17 cellular contexts compared by ENCODE assay signal in genomic region chr6:107496041-107496440, GRCh38. TPM values are rescaled to one million over a fixed set of nuclear protein-coding genes. Genes with fewer than 3 reads are reported as not detected.
A peak's percentile ranks its signal among the peaks of the same experiment; 100 is the strongest.
DNase-seq lines count a peak whose midpoint lies in the region; ATAC-seq and TF ChIP-seq lines count a peak whose summit lies in the region.
"Had no signal": no experiment of that assay in that cellular context is flagged by ENCODE, and none has a peak within 500 bp of the region (broad histone marks: within the 10 kb centered on the region; RNA-seq: fewer than 3 reads in every experiment).

No MANE protein-coding gene starts in this region.

- peaks cover 4 to 22% of the 10 kb centered on the region in 2 donors for H3K4me1 ChIP-seq in lung (ENCODE audit: control insufficient read depth in 2 of 2, insufficient read depth in 2 of 2, low read length in 2 of 2)
- H3K4me1 ChIP-seq in neuronal stem cell (ENCODE audit: control insufficient read depth in 2 of 2, insufficient read depth in 1 of 2, low read depth in 1 of 2, low read length in 2 of 2) = peaks cover 9 to 36% of the 10 kb centered on the region in 2 donors

- no peak overlapping the region for H3K4ac ChIP-seq in neuronal stem cell (ENCODE audit: low read length)

- 48 to 77% methylated on average over 3 of the region's 3 CpGs for WGBS in lung, 2 donors
- WGBS in neuronal stem cell (ENCODE audit: extremely low coverage in 2 of 2, insufficient read length in 2 of 2, insufficient replicate concordance in 1 of 2), 2 donors = no CpG with 5 or more reads among the region's 3 CpGs

- H3K27ac ChIP-seq in caudate nucleus (ENCODE audit: low read depth, low read length) (peak overlapping the region; percentile 52), lung (ENCODE audit: low read depth in 1 of 2, low read length in 1 of 2) (peak overlapping the region; percentile 35 to 67), neuronal stem cell (replicated peaks; ENCODE audit: low read length) (no peak overlapping the region)
- H3K27ac ChIP-seq: brain microvascular endothelial cell had no signal

- H3K36me3 ChIP-seq in lung (ENCODE audit: control insufficient read depth in 2 of 2, insufficient read depth in 2 of 2, low read length in 2 of 2) (no peaks in the 10 kb centered on the region), neuronal stem cell (replicated peaks in 1 of 2; ENCODE audit: control insufficient read depth in 2 of 2, insufficient read depth in 2 of 2, low read length in 2 of 2) (peaks cover 0 to 15% of the 10 kb centered on the region in 2 donors)
- H3K36me3 ChIP-seq: brain microvascular endothelial cell, Peyer's patch had no signal

- H4K8ac ChIP-seq in neuronal stem cell (ENCODE audit: low read depth, low read length) = no peak overlapping the region

- H2AK5ac ChIP-seq in neuronal stem cell (ENCODE audit: low read depth, low read length) = no peak overlapping the region

- no peak overlapping the region for H3K9ac ChIP-seq in neuronal stem cell (ENCODE audit: low read depth, low read length, poor library complexity)

- intact Hi-C loops in sciatic nerve (cut with DNase I) = no loop called here

- TF ChIP-seq CTCF in lung (IDR thresholded peaks at IDR 0.05; ENCODE audit: control extremely low read depth, extremely low read depth) = no peak

- H3K9me3 ChIP-seq in lung (ENCODE audit: control insufficient read depth in 2 of 2, insufficient read depth in 1 of 2, low read length in 1 of 2) = peaks cover 0 to 2% of the 10 kb centered on the region in 2 donors
- H3K9me3 ChIP-seq in neuronal stem cell (replicated peaks in 1 of 2; ENCODE audit: control insufficient read depth in 2 of 2, insufficient read depth in 1 of 2, low read depth in 1 of 2, low read length in 2 of 2) = no peaks in the 10 kb centered on the region
- H3K9me3 ChIP-seq: Peyer's patch had no signal

- H3K23ac ChIP-seq in neuronal stem cell (ENCODE audit: low read depth, low read length, poor library complexity) = no peak overlapping the region

- no peak overlapping the region for H3K18ac ChIP-seq in neuronal stem cell (ENCODE audit: low read length)

- H2BK12ac ChIP-seq in neuronal stem cell (ENCODE audit: low read length) = no peak overlapping the region

- ATAC-seq in lung (ENCODE audit: insufficient read depth, low FRiP score) = no peak
- ATAC-seq in sciatic nerve = no peak
- ATAC-seq: WTC11 had no signal

- no peak overlapping the region for H4K91ac ChIP-seq in neuronal stem cell (ENCODE audit: low read depth, low read length, poor library complexity)

- H3K4me2 ChIP-seq in neuronal stem cell (ENCODE audit: insufficient read depth, low read length, poor library complexity, severe bottlenecking) = no peak overlapping the region

- H3K4me3 ChIP-seq in lung (no peak overlapping the region), neuronal stem cell (ENCODE audit: low read length in 2 of 2) (no peak overlapping the region)
- H3K4me3 ChIP-seq: Peyer's patch had no signal

- DNase-seq in NCI-H69 (lab: John Stamatoyannopoulos, UW) (peak; percentile 46), caudate nucleus (lab: John Stamatoyannopoulos, UW) (no peak), lung (ENCODE audit: low spot score) (no peak), superior temporal gyrus (ENCODE audit: extremely low spot score) (peak; percentile 60), cerebellar cortex (ENCODE audit: low spot score) (no peak), DMS153 (lab: John Stamatoyannopoulos, UW) (no peak), neuronal stem cell (ENCODE audit: low spot score) (no peak), sciatic nerve (ENCODE audit: low spot score) (no peak)
- DNase-seq: activated naive CD4-positive, alpha-beta T cell treated with Interleukin-2 at 50 U/mL for 16 hours; AML-193; brain microvascular endothelial cell; NCI-H187; NCI-H526; Peyer's patch; stimulated activated CD8-positive, alpha-beta memory T cell treated with anti-CD3 and anti-CD28 coated beads, Interleukin-4, amount 100 ng/mL, for 48 hours had no signal

- H3K79me1 ChIP-seq in neuronal stem cell (ENCODE audit: low read depth, low read length) = peaks cover 3% of the 10 kb centered on the region

- H2BK15ac ChIP-seq in neuronal stem cell (ENCODE audit: low read length) = no peak overlapping the region

- H3K27me3 ChIP-seq in lung (ENCODE audit: control insufficient read depth, insufficient read depth) (no peaks in the 10 kb centered on the region), neuronal stem cell (ENCODE audit: control insufficient read depth in 3 of 3, insufficient read depth in 3 of 3, low read depth in 1 of 3, low read length in 3 of 3) (no peaks in the 10 kb centered on the region)
- H3K27me3 ChIP-seq: brain microvascular endothelial cell had no signal

- H2BK120ac ChIP-seq in neuronal stem cell (ENCODE audit: low read depth, low read length) = no peak overlapping the region

- H2BK5ac ChIP-seq in neuronal stem cell (ENCODE audit: low read length) = no peak overlapping the region

- no peak overlapping the region for H3K14ac ChIP-seq in neuronal stem cell (ENCODE audit: low read length)

- no peak overlapping the region for H2AFZ ChIP-seq in neuronal stem cell (ENCODE audit: low read length)

RNA-seq across cellular contexts. Expression of gene SOBP, which starts 6.1 kb away (rescaled TPM):
- 10 to 100 TPM in 1 of 2 donors, 1 to 10 TPM in 1; 9.2 to 14.5 TPM for total RNA-seq in lung
- polyA plus RNA-seq in lung = 1 to 10 TPM; 1.6 to 2.5 TPM
- 11.5 TPM for polyA plus RNA-seq in neuronal stem cell (2013, experiment 1 of 2)
- polyA plus RNA-seq in neuronal stem cell (2013, experiment 2 of 2) = 11.8 TPM
- total RNA-seq in sciatic nerve = 18.5 TPM
- polyA plus RNA-seq: keratinocyte had no signal

RNA-seq across cellular contexts. Expression of gene PDSS2, which starts 36.7 kb away (rescaled TPM):
- total RNA-seq in lung (10 to 100 TPM; 19.4 to 19.8 TPM), sciatic nerve (11.9 TPM)
- 10 to 100 TPM in 1 of 2 donors, 1 to 10 TPM in 1; 6.6 to 11.7 TPM for polyA plus RNA-seq in lung
- 7.8 TPM for polyA plus RNA-seq in neuronal stem cell (2013, experiment 1 of 2)
- polyA plus RNA-seq in neuronal stem cell (2013, experiment 2 of 2) = 7.1 TPM

Comparison
In these comparisons a context has a peak if more than half of its experiments do, and no peak if none do; other contexts are left out.
1. DNase-seq: peak in NCI-H69 (single experiment) and superior temporal gyrus (single experiment); none in caudate nucleus (0 of 61), lung (single experiment), cerebellar cortex (single experiment), DMS153 (single experiment), neuronal stem cell (single experiment) and sciatic nerve (single experiment).